8 cellular contexts compared by ENCODE assay signal in genomic region chr12:5022465-5023061, GRCh38. TPM values are rescaled to one million over a fixed set of nuclear protein-coding genes. Genes with fewer than 3 reads are reported as not detected.
DNase-seq lines count a peak whose midpoint lies in the region; ATAC-seq and TF ChIP-seq lines count a peak whose summit lies in the region.

No MANE protein-coding gene starts in this region.

- peak; percentile 64 for TF ChIP-seq CTCF in HL-60 (IDR thresholded peaks at IDR 0.05; ENCODE audit: insufficient read depth, low read length)
- peak; percentile 93 for TF ChIP-seq CTCF in PC-9 (conservative IDR thresholded peaks at IDR 0.05)

- H3K4me1 ChIP-seq in PC-9 (replicated peaks; ENCODE audit: insufficient read depth) (no peaks in the 10 kb centered on the region), iPS DF 6.9 (ENCODE audit: control insufficient read depth, insufficient read depth, low read length) (0 out of 2 replicates have a peak, but pooled peaks cover 3% of the 10 kb centered on the region)

- no TSS peak for BruUV-seq in PC-9 (replicated peaks; lab: Mats Ljungman, UMichigan)

- no peaks in the 10 kb centered on the region for H3F3A ChIP-seq in PC-9 (ENCODE audit: insufficient read depth, low read depth)

- no peak overlapping the region for H3K4me3 ChIP-seq in HL-60 (replicated peaks; ENCODE audit: insufficient read depth, low read length)
- H3K4me3 ChIP-seq in PC-9 = no peak overlapping the region
- no peak overlapping the region for H3K4me3 ChIP-seq in iPS DF 6.9 (ENCODE audit: low read length)

- H3K4me2 ChIP-seq in PC-9 = no peak overlapping the region

- H2AFZ ChIP-seq in PC-9 = no peak overlapping the region

- POLR2A ChIA-PET in PC-9 (lab: Charles Lee; ENCODE audit: unreplicated experiment) = no interaction called here

- CTCF ChIA-PET in PC-9 (lab: Charles Lee) = interaction anchor here (0.8 kb wide), 1 partner anchor 1015 kb away, joined by 3 read pairs; no protein-coding TSS in a partner anchor

- no peaks in the 10 kb centered on the region for H4K20me1 ChIP-seq in PC-9 (ENCODE audit: insufficient read depth)

- no CpG with 5 or more reads among the region's 12 CpGs for whole genome bisulfite sequencing in iPS DF 6.9 (ENCODE audit: insufficient coverage, insufficient read length)

- H3K9me2 ChIP-seq in PC-9 (ENCODE audit: insufficient read depth) = no peaks in the 10 kb centered on the region

- ATAC-seq in GM19455 (IDR thresholded peaks at IDR 0.05; ENCODE audit: unreplicated experiment) = no peak

- H3K27me3 ChIP-seq in HL-60 (ENCODE audit: insufficient read depth, poor library complexity, severe bottlenecking) (peaks cover 2% of the 10 kb centered on the region), PC-9 (ENCODE audit: insufficient read depth, low read depth) (peaks cover 55% of the 10 kb centered on the region), iPS DF 6.9 (ENCODE audit: control insufficient read depth, insufficient read depth, low read length) (no peaks in the 10 kb centered on the region)

- DNase-seq in DMS79 (lab: John Stamatoyannopoulos, UW) (peak; percentile 32), HL-60 (ENCODE audit: low read depth in 1 of 2, low spot score in 1 of 2) (no peak), PC-9 (peak in 1 of 2 experiments; percentile 33), astrocyte of the hippocampus (ENCODE audit: low read depth, low spot score) (peak; percentile 72), iPS DF 6.9 (ENCODE audit: low read depth, low spot score) (peak; percentile 70), T-helper 9 cell (no peak)
- peak; percentile 15 for DNase-seq in stimulated activated CD4-positive, alpha-beta T cell treated with anti-CD3 and anti-CD28 coated beads, Interleukin-4, amount 100 ng/mL, for 24 hours

- H3K27ac ChIP-seq in HL-60 (replicated peaks) = no peak overlapping the region
- no peak overlapping the region for H3K27ac ChIP-seq in PC-9
- no peak overlapping the region for H3K27ac ChIP-seq in iPS DF 6.9 (ENCODE audit: low read length)

- intact Hi-C loops in PC-9 (cut with micrococcal nuclease; ENCODE audit: unreplicated experiment) = loop anchor here (1.0 kb wide), 1 partner anchor 62 kb away; no protein-coding TSS in a partner anchor

- H3K79me2 ChIP-seq in PC-9 (ENCODE audit: low read depth) = no peaks in the 10 kb centered on the region

- H3K9me3 ChIP-seq in PC-9 (ENCODE audit: insufficient read depth, low read depth) (no peaks in the 10 kb centered on the region), iPS DF 6.9 (ENCODE audit: control insufficient read depth, insufficient read depth, low read length) (no peaks in the 10 kb centered on the region)

- H3K36me3 ChIP-seq in PC-9 (ENCODE audit: low read depth) (no peaks in the 10 kb centered on the region), iPS DF 6.9 (ENCODE audit: control insufficient read depth, insufficient read depth, low read length) (no peaks in the 10 kb centered on the region)

RNA-seq across cellular contexts. Expression of gene KCNA5, which starts 21.1 kb away (rescaled TPM):
- total RNA-seq in PC-9 (2021) = not detected in 2 replicates

Comparison
In these comparisons a context has a peak if more than half of its experiments do, and no peak if none do; other contexts are left out.
1. DNase-seq: peak in DMS79 (single experiment), astrocyte of the hippocampus (single experiment), iPS DF 6.9 (single experiment) and stimulated activated CD4-positive, alpha-beta T cell treated with anti-CD3 and anti-CD28 coated beads, Interleukin-4, amount 100 ng/mL, for 24 hours (single experiment); none in HL-60 (0 of 2) and T-helper 9 cell (single experiment).